In genomic region chr5:153782589-153783238, GRCh38 we compare ENCODE assay signal across 20 cellular contexts.
DNase-seq lines count a peak whose midpoint lies in the region; ATAC-seq, FAIRE-seq and TF ChIP-seq lines count a peak whose summit lies in the region.
"Had no signal": no experiment of that assay in that cellular context is flagged by ENCODE, and none has a peak within 500 bp of the region (broad histone marks: within the 10 kb centered on the region; RNA-seq: fewer than 3 reads in every experiment).

No MANE protein-coding gene starts in this region.

- H3K27ac Mint-ChIP-seq in stimulated activated naive CD8-positive, alpha-beta T cell treated with anti-CD3 and anti-CD28 coated beads, Interleukin-15, amount 100 ng/mL, for 72 hours, result no peak overlapping the region
- no peak overlapping the region for H3K27ac Mint-ChIP-seq in mesothelial cell of epicardium
- H3K27ac Mint-ChIP-seq: CD4-positive, alpha-beta memory T cell; memory B cell had no signal

- H3K9ac ChIP-seq in IMR-90 (ENCODE audit: low read depth, low read length), result no peak overlapping the region

- no peaks in the 10 kb centered on the region for H3K27me3 ChIP-seq in IMR-90 (ENCODE audit: control insufficient read depth, insufficient read depth, low read length)
- no peaks in the 10 kb centered on the region for H3K27me3 ChIP-seq in bronchial epithelial cell (ENCODE audit: control insufficient read depth, insufficient read depth, low read length)
- H3K27me3 ChIP-seq: thyroid gland had no signal

- H3K36me3 Mint-ChIP-seq in mesothelial cell of epicardium, result no peaks in the 10 kb centered on the region
- H3K36me3 Mint-ChIP-seq: CD4-positive, alpha-beta memory T cell; memory B cell had no signal

- intact Hi-C loops in IMR-90 (cut with micrococcal nuclease), result no loop called here

- H2BK5ac ChIP-seq in IMR-90 (ENCODE audit: low read depth, low read length, poor library complexity, severe bottlenecking), result no peak overlapping the region

- no peak overlapping the region for H3K56ac ChIP-seq in IMR-90 (ENCODE audit: extremely low read depth, insufficient read depth, low read length)

- in situ Hi-C loops in IMR-90 (cut with MboI; ENCODE audit: low sequenced_read_pairs), result no loop called here

- H3K4me3 Mint-ChIP-seq in stimulated activated naive CD8-positive, alpha-beta T cell treated with anti-CD3 and anti-CD28 coated beads, Interleukin-15, amount 100 ng/mL, for 72 hours, result no peak overlapping the region
- no peak overlapping the region for H3K4me3 Mint-ChIP-seq in mesothelial cell of epicardium
- H3K4me3 Mint-ChIP-seq: CD4-positive, alpha-beta memory T cell; memory B cell had no signal

- H3K4me2 ChIP-seq in IMR-90 (ENCODE audit: low read depth, low read length), result no peak overlapping the region

- peak; percentile 35 for ATAC-seq in IMR-90 (ENCODE audit: low read depth)
- ATAC-seq in stimulated activated naive CD8-positive, alpha-beta T cell treated with anti-CD3 and anti-CD28 coated beads, Interleukin-15, amount 100 ng/mL, for 72 hours, result no peak
- ATAC-seq: HCT116, Panc1 had no signal

- 0 out of 2 replicates have a peak, but pooled peaks have one; percentile 21 for TF ChIP-seq CTCF in IMR-90 (conservative IDR thresholded peaks at IDR 0.05; ENCODE audit: low read depth, low read length)
- no peak for TF ChIP-seq CTCF in bronchial epithelial cell (IDR thresholded peaks at IDR 0.05; ENCODE audit: insufficient read depth, low read length, severe bottlenecking)
- no peak for TF ChIP-seq CTCF in mesothelial cell of epicardium (IDR thresholded peaks at IDR 0.05; ENCODE audit: unreplicated experiment)

- H3K36me3 ChIP-seq in IMR-90 (ENCODE audit: control insufficient read depth, insufficient read depth, low read length) (no peaks in the 10 kb centered on the region), bronchial epithelial cell (ENCODE audit: control insufficient read depth, insufficient read depth, low read length) (no peaks in the 10 kb centered on the region)
- H3K36me3 ChIP-seq: thyroid gland had no signal

- no peaks in the 10 kb centered on the region for H3K79me1 ChIP-seq in IMR-90 (ENCODE audit: low read depth in 1 of 2, low read length in 2 of 2)

- no peak overlapping the region for H2BK15ac ChIP-seq in IMR-90 (ENCODE audit: low read depth, low read length)

- no peak overlapping the region for H3K27ac ChIP-seq in IMR-90 (ENCODE audit: insufficient read depth, low read length)
- H3K27ac ChIP-seq: thyroid gland had no signal

- H3K14ac ChIP-seq in IMR-90 (replicated peaks; ENCODE audit: low read depth, low read length), result no peak overlapping the region

- no peaks in the 10 kb centered on the region for H4K20me1 ChIP-seq in IMR-90 (ENCODE audit: insufficient read depth, low read length)

- DNase-seq in A172 (ENCODE audit: low spot score) (peak; percentile 92), IMR-90 (peak; percentile 6), bronchial epithelial cell (ENCODE audit: low read depth) (peak; percentile 29), lung microvascular endothelial cell (ENCODE audit: low read depth in 2 of 2) (peak; percentile 65 to 81), DMS79 (lab: John Stamatoyannopoulos, UW) (no peak), Kasumi-1 (lab: John Stamatoyannopoulos, UW) (no peak), mesothelial cell of epicardium (ENCODE audit: low spot score in 2 of 2, unreplicated experiment in 2 of 2) (no peak)
- no peak for DNase-seq in stimulated activated naive CD8-positive, alpha-beta T cell treated with anti-CD3 and anti-CD28 coated beads, Interleukin-15, amount 100 ng/mL, for 72 hours
- DNase-seq: 8988T; activated naive CD4-positive, alpha-beta T cell; CD4-positive, alpha-beta memory T cell; effector memory CD4-positive, alpha-beta T cell; NCI-H1092; NCI-H748 treated with DMSO at 0.1 percent for 48 hours; stimulated activated CD4-positive, alpha-beta T cell treated with anti-CD3 and anti-CD28 coated beads, Interleukin-4, amount 100 ng/mL, for 4 hours; SW 1271; thyroid gland had no signal

- no peak for TF ChIP-seq POLR2A in IMR-90 (IDR thresholded peaks at IDR 0.05; ENCODE audit: low read depth, low read length)

- H3K18ac ChIP-seq in IMR-90 (ENCODE audit: low read depth, low read length), result no peak overlapping the region

- POLR2A ChIA-PET in IMR-90 (lab: Charles Lee; ENCODE audit: unreplicated experiment), result no interaction called here

- peaks cover 8% of the 10 kb centered on the region for H3K27me3 Mint-ChIP-seq in stimulated activated naive CD8-positive, alpha-beta T cell treated with anti-CD3 and anti-CD28 coated beads, Interleukin-15, amount 100 ng/mL, for 72 hours
- H3K27me3 Mint-ChIP-seq in mesothelial cell of epicardium (ENCODE audit: low read depth), result peaks cover 2% of the 10 kb centered on the region

- H3K4ac ChIP-seq in IMR-90 (ENCODE audit: low read depth, low read length), result no peak overlapping the region

- no peaks in the 10 kb centered on the region for H3K9me3 Mint-ChIP-seq in stimulated activated naive CD8-positive, alpha-beta T cell treated with anti-CD3 and anti-CD28 coated beads, Interleukin-15, amount 100 ng/mL, for 72 hours
- no peaks in the 10 kb centered on the region for H3K9me3 Mint-ChIP-seq in mesothelial cell of epicardium

- H4K8ac ChIP-seq in IMR-90 (ENCODE audit: low read depth in 2 of 2, low read length in 2 of 2), result no peak overlapping the region

- 0 out of 2 replicates have a peak overlapping the region, but pooled peaks have one; percentile 4 for H4K91ac ChIP-seq in IMR-90 (ENCODE audit: insufficient read depth, low read depth, low read length)

- H3K4me3 ChIP-seq in IMR-90 (ENCODE audit: insufficient read depth, low read depth, low read length) (no peak overlapping the region), bronchial epithelial cell (ENCODE audit: low read depth, low read length) (no peak overlapping the region)
- H3K4me3 ChIP-seq: thyroid gland had no signal

- FAIRE-seq in bronchial epithelial cell (lab: Jason Lieb, UNC), result no peak

- no peak overlapping the region for H2BK20ac ChIP-seq in IMR-90 (ENCODE audit: low read depth, low read length)

- no peak overlapping the region for H2AK9ac ChIP-seq in IMR-90 (replicated peaks; ENCODE audit: low read depth, low read length, poor library complexity)

- H4K5ac ChIP-seq in IMR-90 (ENCODE audit: low read depth, low read length), result no peak overlapping the region

- dilution Hi-C loops in IMR-90 (cut with HindIII; ENCODE audit: low sequenced_read_pairs, unreplicated experiment), result no loop called here

- H2AFZ ChIP-seq in IMR-90 (replicated peaks; ENCODE audit: low read length, poor library complexity), result no peak overlapping the region

- no CpG with 5 or more reads among the region's 5 CpGs for WGBS in IMR-90 (ENCODE audit: extremely low coverage in 2 of 2, insufficient read length in 1 of 2), 2 experiments

- no peak overlapping the region for H2BK120ac ChIP-seq in IMR-90 (ENCODE audit: low read depth, low read length)

- H2AK5ac ChIP-seq in IMR-90 (ENCODE audit: low read depth, low read length), result no peak overlapping the region

- no peaks in the 10 kb centered on the region for H3K4me1 Mint-ChIP-seq in stimulated activated naive CD8-positive, alpha-beta T cell treated with anti-CD3 and anti-CD28 coated beads, Interleukin-15, amount 100 ng/mL, for 72 hours
- peaks cover 10% of the 10 kb centered on the region for H3K4me1 Mint-ChIP-seq in mesothelial cell of epicardium
- H3K4me1 Mint-ChIP-seq: CD4-positive, alpha-beta memory T cell; memory B cell had no signal

- no TSS peak for BruUV-seq in IMR-90 (replicated peaks; lab: Mats Ljungman, UMichigan)

- no peaks in the 10 kb centered on the region for H3K9me3 ChIP-seq in IMR-90 (ENCODE audit: control insufficient read depth, insufficient read depth, low read length)
- H3K9me3 ChIP-seq: thyroid gland had no signal

- no peak overlapping the region for H3K23ac ChIP-seq in IMR-90 (ENCODE audit: low read depth, low read length)

- CTCF ChIA-PET in IMR-90 (lab: Yijun Ruan, JAX), result no interaction called here

- H3K4me1 ChIP-seq in IMR-90 (ENCODE audit: control insufficient read depth, insufficient read depth, low read length), result no peaks in the 10 kb centered on the region; the same call in 1 of the 2 replicates
- H3K4me1 ChIP-seq: thyroid gland had no signal

- no peaks in the 10 kb centered on the region for H3K9me1 ChIP-seq in IMR-90 (ENCODE audit: insufficient read depth, low read length)

- no peak for TF ChIP-seq RAD21 in IMR-90 (IDR thresholded peaks at IDR 0.05; ENCODE audit: low read length)

TF ChIP-seq in IMR-90, 13 proteins besides CTCF, POLR2A, EP300 and RAD21:
- TF ChIP-seq MAZ (IDR thresholded peaks at IDR 0.05; ENCODE audit: borderline replicate concordance, low read depth, low read length), result no peak
- TF ChIP-seq RFX5 (IDR thresholded peaks at IDR 0.05; ENCODE audit: low read depth, low read length), result no peak
- no peak for TF ChIP-seq FOS (IDR thresholded peaks at IDR 0.05; ENCODE audit: low read depth, low read length)
- TF ChIP-seq ELK1 (IDR thresholded peaks at IDR 0.05; ENCODE audit: borderline replicate concordance, low read depth, low read length), result no peak
- TF ChIP-seq MXI1 (IDR thresholded peaks at IDR 0.05; ENCODE audit: borderline replicate concordance, low read depth, low read length), result no peak
- TF ChIP-seq CEBPB (IDR thresholded peaks at IDR 0.05; ENCODE audit: low read depth, low read length), result no peak
- TF ChIP-seq CHD1 (IDR thresholded peaks at IDR 0.05; ENCODE audit: low read depth, low read length), result no peak

Comparison
In these comparisons a context has a peak if more than half of its experiments do, and no peak if none do; other contexts are left out.
1. DNase-seq: peak in A172 (single experiment), IMR-90 (single experiment), bronchial epithelial cell (single experiment) and lung microvascular endothelial cell (2 of 2); none in DMS79 (single experiment), Kasumi-1 (0 of 2), stimulated activated naive CD8-positive, alpha-beta T cell treated with anti-CD3 and anti-CD28 coated beads, Interleukin-15, amount 100 ng/mL, for 72 hours (0 of 2) and mesothelial cell of epicardium (0 of 2).